In the genomic region with DNA sequence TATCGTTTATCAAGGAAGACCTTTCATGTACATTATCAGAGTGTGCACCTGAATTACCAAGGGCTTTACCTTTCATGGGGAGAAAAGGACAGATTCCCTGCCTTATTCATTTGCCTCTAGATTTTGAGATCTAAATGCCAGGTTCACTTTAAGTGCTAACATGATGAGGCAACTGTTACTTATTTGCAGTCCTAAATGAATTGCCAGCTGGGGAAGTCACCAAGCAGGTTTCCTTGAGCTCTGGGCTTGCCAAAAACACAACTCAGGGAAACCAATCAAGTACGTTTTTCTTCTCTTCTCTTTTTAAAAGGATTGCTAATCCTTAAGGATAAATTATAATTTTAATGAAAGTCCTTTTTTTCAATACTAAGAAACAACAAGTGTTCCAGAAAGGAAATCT, we compare ENCODE assay signal across 12 cellular contexts.
A peak's percentile ranks its signal among the peaks of the same experiment; 100 is the strongest.
DNase-seq lines count a peak whose midpoint lies in the region; ATAC-seq and TF ChIP-seq lines count a peak whose summit lies in the region.
"Had no signal": no experiment of that assay in that cellular context is flagged by ENCODE, and none has a peak within 500 bp of the region (broad histone marks: within the 10 kb centered on the region; RNA-seq: fewer than 3 reads in every experiment).

No MANE protein-coding gene starts in this region.

- no peaks in the 10 kb centered on the region for H3K9me3 ChIP-seq in left ventricle myocardium inferior (replicated peaks)
- no peaks in the 10 kb centered on the region for H3K9me3 ChIP-seq in hepatocyte (ENCODE audit: low read depth)
- no peaks in the 10 kb centered on the region for H3K9me3 ChIP-seq in Caco-2

- no peak for DNase-seq in left ventricle myocardium inferior
- DNase-seq in left cardiac atrium, result no peak
- peak in 1 of 61 donors; percentile 33 for DNase-seq in caudate nucleus (lab: John Stamatoyannopoulos, UW)
- DNase-seq in memory B cell (ENCODE audit: low spot score in 2 of 2), result no peak
- no peak for DNase-seq in NCI-H2171 treated with DMSO at 0.1 percent for 48 hours (lab: John Stamatoyannopoulos, UW)
- no peak for DNase-seq in hepatocyte (ENCODE audit: low spot score)
- no peak for DNase-seq in Caco-2
- DNase-seq: activated CD8-positive, alpha-beta memory T cell treated with anti-CD3 and anti-CD28 coated beads for 24 hours; MV-4-11; NK-92 treated with Interleukin-12 subunit alpha and Interleukin-12 subunit beta, amount 100 ng/mL, for 24 hours; T-helper 1 cell had no signal

- H3K9me2 ChIP-seq in hepatocyte (replicated peaks; ENCODE audit: insufficient read depth), result no peaks in the 10 kb centered on the region

- H2AFZ ChIP-seq in hepatocyte, result no peak overlapping the region

- peaks cover 81% of the 10 kb centered on the region for H4K20me1 ChIP-seq in hepatocyte (ENCODE audit: insufficient read depth, poor library complexity, severe bottlenecking)

- H3K79me2 ChIP-seq in hepatocyte, result peaks cover 98% of the 10 kb centered on the region

- no peak for TF ChIP-seq CTCF in left ventricle myocardium inferior (IDR thresholded peaks at IDR 0.05; ENCODE audit: borderline replicate concordance)
- no peak for TF ChIP-seq CTCF in hepatocyte (IDR thresholded peaks at IDR 0.05; ENCODE audit: poor library complexity)
- no peak for TF ChIP-seq CTCF in Caco-2 (IDR thresholded peaks at IDR 0.05; ENCODE audit: insufficient read depth in 1 of 2, low read depth in 1 of 2, low read length in 1 of 2, severe bottlenecking in 1 of 2, unreplicated experiment in 1 of 2)

- H3K4me1 ChIP-seq in left ventricle myocardium inferior (peaks cover 83% of the 10 kb centered on the region), hepatocyte (ENCODE audit: insufficient read depth) (peaks cover 16% of the 10 kb centered on the region), Caco-2 (no peaks in the 10 kb centered on the region)

- H3K36me3 Mint-ChIP-seq in memory B cell (peaks cover 14% of the 10 kb centered on the region), Caco-2 (ENCODE audit: insufficient read depth, unreplicated experiment) (peaks cover 57% of the 10 kb centered on the region)

- no peak overlapping the region for H3K4me3 ChIP-seq in left ventricle myocardium inferior
- no peak overlapping the region for H3K4me3 ChIP-seq in hepatocyte
- H3K4me3 ChIP-seq in Caco-2 (ENCODE audit: low read depth, low read length), result no peak overlapping the region

- H3K9me3 Mint-ChIP-seq in memory B cell, result no peaks in the 10 kb centered on the region
- H3K9me3 Mint-ChIP-seq in Caco-2 (ENCODE audit: unreplicated experiment), result no peaks in the 10 kb centered on the region

- H3K4me1 Mint-ChIP-seq in memory B cell (peaks cover 20% of the 10 kb centered on the region), Caco-2 (ENCODE audit: low read depth, unreplicated experiment) (peaks cover 8% of the 10 kb centered on the region)

- peak overlapping the region; percentile 20 for H3K27ac ChIP-seq in left ventricle myocardium inferior (replicated peaks)
- peak overlapping the region; percentile 3 for H3K27ac ChIP-seq in caudate nucleus (ENCODE audit: low read depth, low read length)
- H3K27ac ChIP-seq in hepatocyte, result no peak overlapping the region

- CTCF ChIA-PET in Caco-2 (lab: Charles Lee), result interaction anchor here (0.6 to 1.7 kb wide), 3 partner anchors 28 to 498 kb away, joined by 3 to 7 read pairs (median 4); no protein-coding TSS in a partner anchor

- H3K4me2 ChIP-seq in hepatocyte, result no peak overlapping the region

- intact Hi-C loops in left ventricle myocardium inferior (cut with micrococcal nuclease) (no loop called here), left cardiac atrium (cut with DNase I) (no loop called here), Caco-2 (cut with micrococcal nuclease; ENCODE audit: unreplicated experiment) (no loop called here)

- H3K36me3 ChIP-seq in left ventricle myocardium inferior (peaks cover 3% of the 10 kb centered on the region), hepatocyte (replicated peaks; ENCODE audit: insufficient read depth, low read depth) (no peaks in the 10 kb centered on the region), Caco-2 (ENCODE audit: control insufficient read depth, insufficient read depth, low read length) (no peaks in the 10 kb centered on the region)

- H3K4me3 Mint-ChIP-seq in memory B cell, result no peak overlapping the region
- H3K4me3 Mint-ChIP-seq in Caco-2 (ENCODE audit: unreplicated experiment), result no peak overlapping the region

- H3K27ac Mint-ChIP-seq in memory B cell, result peak overlapping the region; percentile 60
- no peak overlapping the region for H3K27ac Mint-ChIP-seq in Caco-2 (ENCODE audit: unreplicated experiment)

- POLR2A ChIA-PET in Caco-2 (lab: Charles Lee), result no interaction called here

- no peaks in the 10 kb centered on the region for H3K27me3 Mint-ChIP-seq in memory B cell
- no peaks in the 10 kb centered on the region for H3K27me3 Mint-ChIP-seq in Caco-2 (ENCODE audit: insufficient read depth, unreplicated experiment)

- H3K27me3 ChIP-seq in left ventricle myocardium inferior (ENCODE audit: low read depth) (peaks cover 23% of the 10 kb centered on the region), hepatocyte (no peaks in the 10 kb centered on the region), Caco-2 (replicated peaks; ENCODE audit: control insufficient read depth, insufficient read depth, low read length) (no peaks in the 10 kb centered on the region)

- 55% methylated on average over 2 of the region's 2 CpGs for WGBS in hepatocyte (ENCODE audit: low lambda C conversion rate, missing lambda C conversion rate)

- no TSS peak for BruUV-seq in Caco-2 (replicated peaks; lab: Mats Ljungman, UMichigan)

- ATAC-seq in left cardiac atrium (no peak), memory B cell (ENCODE audit: low read depth) (no peak), HG03571 (IDR thresholded peaks at IDR 0.05; ENCODE audit: unreplicated experiment) (no peak)
